ENCODE assay signal across 8 cellular contexts in the genomic region with DNA sequence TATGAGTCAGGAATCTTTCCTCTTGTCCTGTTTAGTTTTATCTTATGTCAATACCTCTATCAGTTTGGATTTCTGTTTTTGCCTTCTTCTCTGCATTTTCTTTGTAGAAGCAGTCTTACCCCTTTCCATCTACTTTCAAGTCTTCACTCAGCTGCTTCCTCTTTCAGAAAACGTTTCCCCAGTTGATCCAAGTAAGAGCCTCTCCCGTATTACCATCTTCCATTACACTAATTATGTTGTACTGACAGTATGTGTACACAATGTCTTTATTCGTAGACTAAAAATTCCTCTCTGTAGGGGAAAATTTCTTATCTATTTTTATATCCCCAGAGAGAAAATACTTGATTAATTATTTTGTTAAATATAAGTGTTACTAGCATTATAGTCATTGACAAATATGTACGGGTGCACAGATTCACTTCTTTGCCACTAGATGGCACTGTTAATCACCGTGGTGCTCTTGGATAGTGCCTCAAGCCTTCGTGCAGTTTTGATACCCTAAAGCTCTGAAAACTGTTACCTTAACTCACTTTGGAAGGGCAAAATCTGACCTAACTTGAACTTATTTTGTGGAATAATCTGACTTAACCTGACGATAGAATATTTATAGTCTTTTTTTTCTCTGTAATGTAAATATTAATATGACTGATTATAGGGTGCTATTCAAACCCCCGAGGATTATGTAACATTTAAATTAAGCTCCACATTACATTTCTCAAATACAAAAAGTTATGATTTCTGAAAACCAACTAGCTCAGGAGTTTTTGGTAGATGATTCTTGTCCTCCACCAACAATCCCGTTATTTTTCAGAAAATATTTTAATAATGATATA.
A peak's percentile ranks its signal among the peaks of the same experiment; 100 is the strongest.
DNase-seq lines count a peak whose midpoint lies in the region; ATAC-seq and TF ChIP-seq lines count a peak whose summit lies in the region.

No MANE protein-coding gene starts in this region.

- no peak overlapping the region for H3K27ac ChIP-seq in psoas muscle

- no peaks in the 10 kb centered on the region for H3K27me3 ChIP-seq in psoas muscle (ENCODE audit: insufficient read depth in 3 of 3, low read length in 2 of 3)

- H3K36me3 ChIP-seq in psoas muscle (ENCODE audit: insufficient read depth in 1 of 2, low read depth in 1 of 2) = no peaks in the 10 kb centered on the region

- H3K4me3 ChIP-seq in WI38 (ENCODE audit: low read depth, low read length) (no peak overlapping the region), psoas muscle (no peak overlapping the region)

- peak; percentile 69 for TF ChIP-seq CTCF in WI38 (IDR thresholded peaks at IDR 0.05; ENCODE audit: low read depth, low read length)
- TF ChIP-seq CTCF in psoas muscle (IDR thresholded peaks at IDR 0.05) = peak; percentile 88

- 21 to 25% (median 22%) methylated on average over 9 of the region's 9 CpGs for whole genome bisulfite sequencing in psoas muscle, 3 donors

- DNase-seq in COR-L47 (lab: John Stamatoyannopoulos, UW) (peak; percentile 14), NCI-H1417 treated with DMSO at 0.1 percent for 48 hours (lab: John Stamatoyannopoulos, UW) (peak; percentile 36), glomerular visceral epithelial cell (ENCODE audit: extremely low spot score) (peak; percentile 44), psoas muscle (no peak), NCI-H187 (lab: John Stamatoyannopoulos, UW) (no peak)

- intact Hi-C loops in psoas muscle (cut with DNase I) = loop anchor here (5.0 to 10.0 kb wide), 2 partner anchors 652 to 764 kb away; no protein-coding TSS in a partner anchor

- H3K4me1 ChIP-seq in psoas muscle = no peaks in the 10 kb centered on the region

- H3K9me3 ChIP-seq in psoas muscle = no peaks in the 10 kb centered on the region

- ATAC-seq in GM18511 (IDR thresholded peaks at IDR 0.05; ENCODE audit: unreplicated experiment) (peak; percentile 100), HG02840 (IDR thresholded peaks at IDR 0.05; ENCODE audit: low FRiP score, unreplicated experiment) (peak; percentile 95), psoas muscle (peak; percentile 52 to 86 (median 76))

Comparison
In these comparisons a context has a peak if more than half of its experiments do, and no peak if none do; other contexts are left out.
1. DNase-seq: peak in COR-L47 (single experiment), NCI-H1417 treated with DMSO at 0.1 percent for 48 hours (single experiment) and glomerular visceral epithelial cell (single experiment); none in psoas muscle (0 of 2) and NCI-H187 (0 of 2).
2. Peak in every context shown above with its lines, with median percentiles within 50 percentile points of each other: ATAC-seq.